ENCODE assay signal across 8 cellular contexts in the genomic region with DNA sequence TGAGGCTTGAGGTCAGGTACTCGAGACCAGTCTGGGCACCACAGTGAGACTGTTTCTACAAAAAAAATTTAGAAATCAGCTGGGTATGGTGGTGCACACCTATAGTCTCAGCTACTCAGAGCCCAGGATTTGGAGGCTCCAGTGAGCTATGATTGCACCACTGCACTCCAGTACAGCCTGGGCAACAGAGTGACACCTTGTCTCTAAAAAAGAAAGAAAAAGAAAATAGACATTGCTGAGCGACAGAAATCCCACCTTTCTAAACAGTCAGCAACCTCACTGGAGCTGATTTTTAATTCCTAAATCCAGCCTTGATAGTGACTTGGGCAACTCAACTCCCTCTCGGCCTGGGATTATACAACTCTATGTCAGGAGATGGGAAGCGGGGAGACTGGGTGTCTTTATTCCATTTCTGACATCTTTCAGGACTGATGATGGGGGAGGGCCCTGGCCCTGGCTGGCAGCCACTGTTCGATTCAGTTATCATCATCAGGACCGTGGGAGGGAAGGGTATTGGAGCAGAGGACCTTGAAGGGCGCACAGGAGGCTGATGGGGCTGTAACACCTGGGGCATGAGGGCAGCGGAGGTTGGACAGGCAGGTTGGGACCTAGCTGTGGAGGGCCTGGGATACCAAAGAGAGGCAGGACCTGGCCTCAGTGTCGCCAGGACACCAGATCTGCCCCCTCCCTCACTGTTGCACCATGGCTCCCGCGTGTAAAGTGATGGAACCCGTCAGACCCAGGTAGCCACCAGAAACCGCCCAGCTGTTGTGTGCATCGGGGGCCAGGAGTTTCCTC. TPM values are rescaled to one million over a fixed set of nuclear protein-coding genes. Genes with fewer than 3 reads are reported as not detected.
DNase-seq lines count a peak whose midpoint lies in the region; ATAC-seq and TF ChIP-seq lines count a peak whose summit lies in the region.

No MANE protein-coding gene starts in this region.

- H3K27me3 Mint-ChIP-seq in T-helper 1 cell treated with Interleukin-12 subunit alpha and Interleukin-12 subunit beta and Interleukin-4 antibody, amounts not matched to agents 30 μg/mL and 1 μg/mL, for 36 hours (ENCODE audit: low read depth): no peaks in the 10 kb centered on the region

- no peak for ATAC-seq in activated CD4-positive, CD25-positive, alpha-beta regulatory T cell treated with anti-CD3 and anti-CD28 coated beads, Interleukin-2, amount 50 U/mL, for 24 hours

- CTCF ChIA-PET in GM10248 (lab: Yijun Ruan, JAX): interaction anchor here (0.9 to 17.2 kb wide), 10 partner anchors 10 to 151 kb away, joined by 3 to 339 read pairs (median 4); no protein-coding TSS in a partner anchor

- 55 to 60% methylated on average over 14 of the region's 14 CpGs for WGBS in sigmoid colon, 2 donors

- DNase-seq in fibroblast of villous mesenchyme (ENCODE audit: low read depth) (no peak), sigmoid colon (no peak), GM10248 (ENCODE audit: extremely low spot score) (no peak), NCI-H187 (lab: John Stamatoyannopoulos, UW) (no peak), NK-92 (lab: John Stamatoyannopoulos, UW; ENCODE audit: unreplicated experiment) (no peak)

- no peak for TF ChIP-seq EP300 in sigmoid colon (IDR thresholded peaks at IDR 0.05)

- POLR2A ChIA-PET in GM10248 (lab: Yijun Ruan, JAX): interaction anchor here (0.6 to 1.9 kb wide), 4 partner anchors 11 to 227 kb away, joined by 3 to 12 read pairs (median 6); a partner anchor contains a TSS

- H3K4me1 ChIP-seq in sigmoid colon: peaks cover 0 to 25% (median 22%) of the 10 kb centered on the region in 4 donors

- H3K36me3 ChIP-seq in sigmoid colon: peaks cover 0 to 3% (median 0%) of the 10 kb centered on the region in 4 donors

- H3K4me1 Mint-ChIP-seq in T-helper 1 cell treated with Interleukin-12 subunit alpha and Interleukin-12 subunit beta and Interleukin-4 antibody, amounts not matched to agents 30 μg/mL and 1 μg/mL, for 36 hours (ENCODE audit: low read depth): peaks cover 32% of the 10 kb centered on the region

- peak overlapping the region; percentile 89 to 94 (median 92) for H3K27ac ChIP-seq in sigmoid colon

- TF ChIP-seq POLR2A in sigmoid colon (IDR thresholded peaks at IDR 0.05): no peak

- H3K4me3 ChIP-seq in GM08714 (ENCODE audit: low read length): peak overlapping the region; percentile 52; the same call in 1 of the 2 replicates
- H3K4me3 ChIP-seq in fibroblast of villous mesenchyme (ENCODE audit: low read depth, low read length): peak overlapping the region; percentile 82
- H3K4me3 ChIP-seq in sigmoid colon: peak overlapping the region; percentile 65 to 71 (median 66)

- TF ChIP-seq CTCF in fibroblast of villous mesenchyme (IDR thresholded peaks at IDR 0.05; ENCODE audit: insufficient read depth, low read depth, low read length) (no peak), sigmoid colon (IDR thresholded peaks at IDR 0.05) (no peak), GM10248 (IDR thresholded peaks at IDR 0.05; ENCODE audit: control extremely low read depth, extremely low read depth, low read depth, missing control alignments) (no peak)

- H3K27me3 ChIP-seq in sigmoid colon: no peaks in the 10 kb centered on the region

- H3K36me3 Mint-ChIP-seq in T-helper 1 cell treated with Interleukin-12 subunit alpha and Interleukin-12 subunit beta and Interleukin-4 antibody, amounts not matched to agents 30 μg/mL and 1 μg/mL, for 36 hours (ENCODE audit: low read depth): peaks cover 2% of the 10 kb centered on the region

- peak overlapping the region; percentile 89 for H3K4me3 Mint-ChIP-seq in T-helper 1 cell treated with Interleukin-12 subunit alpha and Interleukin-12 subunit beta and Interleukin-4 antibody, amounts not matched to agents 30 μg/mL and 1 μg/mL, for 36 hours

- H3K27ac Mint-ChIP-seq in T-helper 1 cell treated with Interleukin-12 subunit alpha and Interleukin-12 subunit beta and Interleukin-4 antibody, amounts not matched to agents 30 μg/mL and 1 μg/mL, for 36 hours: peak overlapping the region; percentile 98

- no peaks in the 10 kb centered on the region for H3K9me3 ChIP-seq in sigmoid colon

- intact Hi-C loops in sigmoid colon (cut with DNase I): loop anchor here (5.0 to 10.0 kb wide), 2 partner anchors 35 to 242 kb away; no protein-coding TSS in a partner anchor

- no peaks in the 10 kb centered on the region for H3K9me3 Mint-ChIP-seq in T-helper 1 cell treated with Interleukin-12 subunit alpha and Interleukin-12 subunit beta and Interleukin-4 antibody, amounts not matched to agents 30 μg/mL and 1 μg/mL, for 36 hours

RNA-seq across cellular contexts. Expression of a gene that starts 14.7 kb away (rescaled TPM):
- total RNA-seq in fibroblast of villous mesenchyme (77.7 and 130 TPM in 2 replicates), sigmoid colon (1,000 to 10,000 TPM in 3 of 4 donors, 100 to 1,000 TPM in 1; 929 to 2,528 (median 1,357) TPM)
- polyA plus RNA-seq in sigmoid colon: 100 to 1,000 TPM; 202 to 340 (median 208) TPM

RNA-seq across cellular contexts. Expression of a gene that starts 41.6 kb away (rescaled TPM):
- total RNA-seq in fibroblast of villous mesenchyme: 125 and 141 TPM in 2 replicates
- total RNA-seq in sigmoid colon: 10 to 100 TPM; 42.5 to 59.0 (median 52.3) TPM
- polyA plus RNA-seq in sigmoid colon: 10 to 100 TPM; 45.6 to 64.0 (median 62.4) TPM
